Comparison of ENCODE assay signal across 8 cellular contexts in genomic region chr5:171941675-171942074, GRCh38.
DNase-seq lines count a peak whose midpoint lies in the region; ATAC-seq, FAIRE-seq and TF ChIP-seq lines count a peak whose summit lies in the region.
"Not testable (repeated sequence)": the region's sequence is repeated elsewhere in the genome, so short reads cannot be mapped to it uniquely, and the experiment has no call there.

No MANE protein-coding gene starts in this region.

- not testable (repeated sequence) for H3K4me3 Mint-ChIP-seq in activated CD8-positive, alpha-beta memory T cell treated with anti-CD3 and anti-CD28 coated beads, Interleukin-2, amount 10 ng/mL, durations not matched to agents 7 days and 5 days

- H3K4me1 Mint-ChIP-seq in activated CD8-positive, alpha-beta memory T cell treated with anti-CD3 and anti-CD28 coated beads, Interleukin-2, amount 10 ng/mL, durations not matched to agents 7 days and 5 days: peaks cover 23% of the 10 kb centered on the region

- not testable (repeated sequence) for H3K4me1 ChIP-seq in upper lobe of right lung

- H3K27me3 Mint-ChIP-seq in activated CD8-positive, alpha-beta memory T cell treated with anti-CD3 and anti-CD28 coated beads, Interleukin-2, amount 10 ng/mL, durations not matched to agents 7 days and 5 days: not testable (repeated sequence)

- H3K27me3 ChIP-seq in upper lobe of right lung: not testable (repeated sequence)

- ATAC-seq in GM18909 (IDR thresholded peaks at IDR 0.05; ENCODE audit: poor library complexity, unreplicated experiment) (peak; percentile 30), GM21528 (IDR thresholded peaks at IDR 0.05; ENCODE audit: low FRiP score, unreplicated experiment) (peak; percentile 28), HG02885 (IDR thresholded peaks at IDR 0.05; ENCODE audit: poor library complexity, unreplicated experiment) (peak; percentile 12), HG03432 (IDR thresholded peaks at IDR 0.05; ENCODE audit: unreplicated experiment) (peak; percentile 11), esophagus mucosa (peak; percentile 38), upper lobe of right lung (peak; percentile 51)
- ATAC-seq in activated CD8-positive, alpha-beta memory T cell treated with anti-CD3 and anti-CD28 coated beads, Interleukin-2, amount 10 ng/mL, durations not matched to agents 7 days and 5 days: peak; percentile 10

- FAIRE-seq in D721Med (lab: Jason Lieb, UNC): peak; percentile 41

- H3K9me3 ChIP-seq in upper lobe of right lung: not testable (repeated sequence)

- H3K36me3 Mint-ChIP-seq in activated CD8-positive, alpha-beta memory T cell treated with anti-CD3 and anti-CD28 coated beads, Interleukin-2, amount 10 ng/mL, durations not matched to agents 7 days and 5 days: not testable (repeated sequence)

- not testable (repeated sequence) for H3K4me3 ChIP-seq in upper lobe of right lung

- H3K36me3 ChIP-seq in upper lobe of right lung: not testable (repeated sequence)

- intact Hi-C loops in upper lobe of right lung (cut with DNase I): not testable (repeated sequence)

- H3K9me3 Mint-ChIP-seq in activated CD8-positive, alpha-beta memory T cell treated with anti-CD3 and anti-CD28 coated beads, Interleukin-2, amount 10 ng/mL, durations not matched to agents 7 days and 5 days (ENCODE audit: low read depth): not testable (repeated sequence)

- CTCF ChIA-PET in activated CD8-positive, alpha-beta memory T cell treated with anti-CD3 and anti-CD28 coated beads, Interleukin-2, amount 10 ng/mL, durations not matched to agents 7 days and 5 days (lab: Charles Lee): interaction anchor here (1.2 kb wide), 1 partner anchor 30 kb away, joined by 4 read pairs; no protein-coding TSS in a partner anchor

- TF ChIP-seq CTCF in D721Med (IDR thresholded peaks at IDR 0.05; ENCODE audit: insufficient read depth, missing control alignments); upper lobe of right lung (IDR thresholded peaks at IDR 0.05): not testable (repeated sequence)

- not testable (repeated sequence) for DNase-seq in D721Med (ENCODE audit: insufficient read length, low spot score); activated CD8-positive, alpha-beta memory T cell treated with anti-CD3 and anti-CD28 coated beads, Interleukin-2, amount 10 ng/mL, durations not matched to agents 7 days and 5 days; upper lobe of right lung

- peak overlapping the region; percentile 54 for H3K27ac Mint-ChIP-seq in activated CD8-positive, alpha-beta memory T cell treated with anti-CD3 and anti-CD28 coated beads, Interleukin-2, amount 10 ng/mL, durations not matched to agents 7 days and 5 days

- not testable (repeated sequence) for H3K27ac ChIP-seq in upper lobe of right lung
